In the genomic region with DNA sequence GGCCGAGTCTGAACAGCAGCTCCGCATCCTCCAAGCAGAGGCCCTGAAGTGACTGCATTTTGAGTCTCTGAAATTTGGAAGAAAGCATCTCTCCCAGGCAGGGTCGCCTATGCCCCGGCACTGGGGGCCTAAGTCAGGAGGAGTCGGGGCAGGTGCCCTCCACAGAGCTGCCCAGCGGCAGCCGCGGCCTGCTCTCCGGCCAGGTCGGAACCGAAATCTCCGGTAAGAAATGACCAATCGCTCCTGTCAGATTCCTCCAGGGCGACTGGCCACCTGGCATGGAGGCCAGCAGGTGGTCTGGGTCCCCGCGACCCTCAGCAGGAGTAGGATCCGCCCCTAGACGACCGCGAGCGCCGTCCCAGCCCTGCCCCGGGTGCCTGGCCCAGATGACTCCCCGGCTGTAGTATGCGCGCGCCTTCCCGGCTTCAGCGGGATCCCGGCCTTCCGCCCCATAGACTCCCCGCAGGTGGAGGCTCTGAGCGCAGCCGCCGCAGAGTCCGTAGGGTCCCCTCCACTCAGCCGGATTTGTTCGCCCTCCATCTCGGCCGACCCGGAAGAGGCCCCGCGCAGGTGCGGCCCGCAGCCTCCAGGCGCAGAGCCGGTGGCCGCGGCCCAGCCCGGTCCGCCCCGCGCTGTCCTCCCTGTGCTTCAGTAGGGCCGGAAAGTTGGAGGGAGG, we compare ENCODE assay signal across 26 cellular contexts. TPM values are rescaled to one million over a fixed set of nuclear protein-coding genes. Genes with fewer than 3 reads are reported as not detected.
DNase-seq lines count a peak whose midpoint lies in the region; ATAC-seq, FAIRE-seq and TF ChIP-seq lines count a peak whose summit lies in the region.
"Had no signal": no experiment of that assay in that cellular context is flagged by ENCODE, and none has a peak within 500 bp of the region (broad histone marks: within the 10 kb centered on the region; RNA-seq: fewer than 3 reads in every experiment).

No MANE protein-coding gene starts in this region.

- intact Hi-C loops in posterior vena cava (cut with DNase I) = no loop called here

- peaks cover 88 to 98% (median 95%) of the 10 kb centered on the region in 4 experiments for H3K27me3 ChIP-seq in H1 (replicated peaks in 1 of 4; ENCODE audit: control insufficient read depth in 3 of 4, extremely low read depth in 1 of 4, insufficient read depth in 3 of 4, low read length in 3 of 4)

- H2AK5ac ChIP-seq in H1 (ENCODE audit: low read depth, low read length) = no peak overlapping the region

- no peak overlapping the region for H2BK15ac ChIP-seq in H1 (ENCODE audit: low read length)

- peak overlapping the region in 1 of 4 experiments; percentile 11; a peak in 1 of 8 replicates for H3K4me3 ChIP-seq in H1 (ENCODE audit: extremely low read depth in 1 of 4, insufficient read depth in 2 of 4, low read depth in 3 of 4, low read length in 4 of 4)
- H3K4me3 ChIP-seq: hepatocyte had no signal

- no peak for TF ChIP-seq POLR2A in GM12892 (IDR thresholded peaks at IDR 0.05; ENCODE audit: low read depth, low read length)
- TF ChIP-seq POLR2A in H1 (IDR thresholded peaks at IDR 0.05; ENCODE audit: control extremely low read depth in 1 of 2, low read depth in 2 of 2, low read length in 2 of 2) = no peak
- no peak for TF ChIP-seq POLR2A in erythroblast (IDR thresholded peaks at IDR 0.05; ENCODE audit: low read length)

- FAIRE-seq in GM12892 (lab: Jason Lieb, UNC) (no peak), H1 (lab: Jason Lieb, UNC) (no peak)
- FAIRE-seq: endometrium had no signal

- H3K79me2 ChIP-seq in H1 (ENCODE audit: control insufficient read depth in 1 of 2, insufficient read depth in 2 of 2, low read length in 2 of 2) = no peaks in the 10 kb centered on the region
- H3K79me2 ChIP-seq: hepatocyte had no signal

- no peaks in the 10 kb centered on the region; a peak in 1 of 4 replicates for H3K9me3 ChIP-seq in H1 (ENCODE audit: insufficient read depth in 2 of 2, low read depth in 1 of 2, low read length in 1 of 2)
- H3K9me3 ChIP-seq: Peyer's patch, upper lobe of left lung had no signal

- no peak overlapping the region for H2BK5ac ChIP-seq in H1 (ENCODE audit: low read depth, low read length)

- POLR2A ChIA-PET in H1 (lab: Charles Lee; ENCODE audit: partially characterized antibody) = interaction anchor here (0.6 kb wide), 1 partner anchor 108 kb away, joined by 3 read pairs; no protein-coding TSS in a partner anchor

- H3K36me3 ChIP-seq in H1 (ENCODE audit: control insufficient read depth in 2 of 4, insufficient read depth in 4 of 4, low read length in 3 of 4) = peaks cover 0 to 31% (median 0%) of the 10 kb centered on the region in 4 experiments; a peak in 1 of 8 replicates
- H3K36me3 ChIP-seq: Peyer's patch, upper lobe of left lung had no signal

- peak overlapping the region in 1 of 2 experiments; percentile 7; a peak in 3 of 4 replicates for H3K4me2 ChIP-seq in H1 (ENCODE audit: insufficient read depth in 1 of 2, low read depth in 2 of 2, low read length in 2 of 2)
- H3K4me2 ChIP-seq: hepatocyte had no signal

- H3K27me3 Mint-ChIP-seq in activated T-cell treated with anti-CD3 and anti-CD28 coated beads, Interleukin-2, amount 50 U/mL, for 24 hours = peaks cover 68% of the 10 kb centered on the region
- peaks cover 46% of the 10 kb centered on the region for H3K27me3 Mint-ChIP-seq in activated T-cell treated with anti-CD3 and anti-CD28 coated beads, Interleukin-2, amount 50 U/mL, for 72 hours (ENCODE audit: low read depth)

- no peak for ATAC-seq in activated T-cell treated with anti-CD3 and anti-CD28 coated beads, Interleukin-2, amount 50 U/mL, for 72 hours (replicated peaks in 1 of 2)

- H3K23ac ChIP-seq in H1 (ENCODE audit: insufficient read length) = no peak overlapping the region

- no peak for DNase-seq in activated T-cell treated with anti-CD3 and anti-CD28 coated beads, Interleukin-2, amount 50 U/mL, for 24 hours
- DNase-seq in activated T-cell treated with anti-CD3 and anti-CD28 coated beads, Interleukin-2, amount 50 U/mL, for 72 hours = no peak
- DNase-seq in GM12892 (ENCODE audit: insufficient read length) = peak; percentile 29
- no peak for DNase-seq in H1 (ENCODE audit: low read depth in 1 of 2, low spot score in 2 of 2)
- peak; percentile 71 for DNase-seq in posterior vena cava (ENCODE audit: low spot score)
- DNase-seq in cerebellum (ENCODE audit: low spot score) = no peak
- DNase-seq in erythroblast (lab: John Stamatoyannopoulos, UW) = no peak
- DNase-seq in HT-29 (ENCODE audit: low spot score) = no peak
- DNase-seq: activated CD4-positive, alpha-beta memory T cell treated with anti-CD3 and anti-CD28 coated beads, Interleukin-2, amount 10 ng/mL, durations not matched to agents 7 days and 5 days; activated effector memory CD4-positive, alpha-beta T cell treated with Interleukin-2 at 50 U/mL for 16 hours; DMS79 treated with DMSO at 0.1 percent for 48 hours; HCEC 1CT; midbrain; NCI-H1930; NCI-H345; stimulated activated naive CD4-positive, alpha-beta T cell treated with Interleukin-2 at 50 U/mL for 16 hours had no signal

- peaks cover 0 to 30% (median 7%) of the 10 kb centered on the region in 4 experiments; a peak in 5 of 7 replicates for H3K4me1 ChIP-seq in H1 (replicated peaks in 1 of 4; ENCODE audit: control insufficient read depth in 3 of 4, insufficient read depth in 4 of 4, low read length in 3 of 4)

- peaks cover 12% of the 10 kb centered on the region for H3K4me1 Mint-ChIP-seq in activated T-cell treated with anti-CD3 and anti-CD28 coated beads, Interleukin-2, amount 50 U/mL, for 24 hours (ENCODE audit: low read depth)
- H3K4me1 Mint-ChIP-seq in activated T-cell treated with anti-CD3 and anti-CD28 coated beads, Interleukin-2, amount 50 U/mL, for 72 hours (ENCODE audit: low read depth) = peaks cover 8% of the 10 kb centered on the region
- H3K4me1 Mint-ChIP-seq: neural crest cell had no signal

- no peak overlapping the region for H2AFZ ChIP-seq in H1 (ENCODE audit: low read length)
- H2AFZ ChIP-seq: hepatocyte had no signal

- H3K14ac ChIP-seq in H1 (ENCODE audit: insufficient read length) = no peak overlapping the region

- no peak for TF ChIP-seq RAD21 in H1 (IDR thresholded peaks at IDR 0.05 in 1 of 2, conservative IDR thresholded peaks at IDR 0.05 in 1 of 2; ENCODE audit: low read depth in 2 of 2, low read length in 2 of 2)

- H3K4me3 Mint-ChIP-seq in activated T-cell treated with anti-CD3 and anti-CD28 coated beads, Interleukin-2, amount 50 U/mL, for 24 hours = no peak overlapping the region
- H3K4me3 Mint-ChIP-seq in activated T-cell treated with anti-CD3 and anti-CD28 coated beads, Interleukin-2, amount 50 U/mL, for 72 hours = no peak overlapping the region
- H3K4me3 Mint-ChIP-seq: IgD-negative memory B cell, neural crest cell had no signal

- H2BK120ac ChIP-seq in H1 (replicated peaks; ENCODE audit: low read depth, low read length) = no peak overlapping the region

- no peak overlapping the region for H4K5ac ChIP-seq in H1 (ENCODE audit: insufficient read length, low read depth, low read length)

- no peak overlapping the region for H3K18ac ChIP-seq in H1 (ENCODE audit: extremely low read depth, low read length)

- 41% methylated on average over 32 of the region's 54 CpGs; no CpG with 5 or more reads in 1 of the 2 experiments for WGBS in H1 (ENCODE audit: extremely low coverage in 1 of 2, insufficient coverage in 1 of 2, insufficient read length in 1 of 2, insufficient replicate concordance in 2 of 2, low coverage in 1 of 2, low lambda C conversion rate in 2 of 2, missing lambda C conversion rate in 1 of 2), 2 experiments

- H3K9ac ChIP-seq in H1 (replicated peaks in 1 of 4; ENCODE audit: extremely low read depth in 1 of 4, low read depth in 3 of 4, low read length in 3 of 4) = no peak overlapping the region

- TF ChIP-seq CTCF in H1 (IDR thresholded peaks at IDR 0.05; ENCODE audit: control extremely low read depth in 1 of 3, insufficient read depth in 1 of 3, low read depth in 1 of 3, low read length in 3 of 3) = no peak

- no peak overlapping the region for H4K8ac ChIP-seq in H1 (ENCODE audit: extremely low read depth, insufficient read depth, low read length)

- H3K79me1 ChIP-seq in H1 (ENCODE audit: low read depth, low read length) = no peaks in the 10 kb centered on the region

- H3K56ac ChIP-seq in H1 (replicated peaks; ENCODE audit: insufficient read length, low read depth, low read length) = no peak overlapping the region

- no peak overlapping the region for H3K4ac ChIP-seq in H1 (replicated peaks; ENCODE audit: insufficient read length, low read depth, low read length)

- H3K23me2 ChIP-seq in H1 (ENCODE audit: low read depth, low read length) = peaks cover 2% of the 10 kb centered on the region; the same call in 1 of the 2 replicates

- H3K9me3 Mint-ChIP-seq in activated T-cell treated with anti-CD3 and anti-CD28 coated beads, Interleukin-2, amount 50 U/mL, for 24 hours = no peaks in the 10 kb centered on the region
- H3K9me3 Mint-ChIP-seq in activated T-cell treated with anti-CD3 and anti-CD28 coated beads, Interleukin-2, amount 50 U/mL, for 72 hours = no peaks in the 10 kb centered on the region
- H3K9me3 Mint-ChIP-seq: activated CD4-positive, alpha-beta memory T cell treated with anti-CD3 and anti-CD28 coated beads, Interleukin-2, amount 10 ng/mL, durations not matched to agents 7 days and 5 days; IgD-negative memory B cell had no signal

- no peak for TF ChIP-seq EP300 in H1 (IDR thresholded peaks at IDR 0.05; ENCODE audit: borderline replicate concordance in 1 of 2, low read depth in 2 of 2, low read length in 2 of 2)

- H3K27ac Mint-ChIP-seq in activated T-cell treated with anti-CD3 and anti-CD28 coated beads, Interleukin-2, amount 50 U/mL, for 24 hours = peak overlapping the region; percentile 68
- no peak overlapping the region for H3K27ac Mint-ChIP-seq in activated T-cell treated with anti-CD3 and anti-CD28 coated beads, Interleukin-2, amount 50 U/mL, for 72 hours
- H3K27ac Mint-ChIP-seq: CD8-positive, alpha-beta memory T cell; IgD-negative memory B cell had no signal

- H3K27ac ChIP-seq in H1 (ENCODE audit: low read depth, low read length) = no peak overlapping the region
- H3K27ac ChIP-seq: hepatocyte, Peyer's patch, upper lobe of left lung had no signal

- H2BK20ac ChIP-seq in H1 (ENCODE audit: low read length) = no peak overlapping the region

- no peaks in the 10 kb centered on the region for H3K36me3 Mint-ChIP-seq in activated T-cell treated with anti-CD3 and anti-CD28 coated beads, Interleukin-2, amount 50 U/mL, for 24 hours (ENCODE audit: low read depth)
- no peaks in the 10 kb centered on the region for H3K36me3 Mint-ChIP-seq in activated T-cell treated with anti-CD3 and anti-CD28 coated beads, Interleukin-2, amount 50 U/mL, for 72 hours (ENCODE audit: insufficient read depth in 2 of 2)
- H3K36me3 Mint-ChIP-seq: IgD-negative memory B cell had no signal

- H2BK12ac ChIP-seq in H1 (ENCODE audit: low read depth, low read length) = no peak overlapping the region

- CTCF ChIA-PET in H1 (lab: Charles Lee; ENCODE audit: partially characterized antibody) = no interaction called here

- H4K91ac ChIP-seq in H1 (replicated peaks; ENCODE audit: insufficient read length, low read length) = no peak overlapping the region

- peaks cover 7 to 21% of the 10 kb centered on the region in 2 experiments for H4K20me1 ChIP-seq in H1 (replicated peaks in 1 of 2; ENCODE audit: control insufficient read depth in 1 of 2, insufficient read depth in 2 of 2, low read length in 2 of 2)

RNA-seq across cellular contexts. Expression of a gene that starts 1.5 kb away (rescaled TPM):
- total RNA-seq in activated T-cell treated with anti-CD3 and anti-CD28 coated beads, Interleukin-2, amount 50 U/mL, for 72 hours = not detected
- polyA plus RNA-seq in GM12892 (2012; ENCODE audit: missing spikeins) = not detected
- not detected in 2 replicates for total RNA-seq in H1 (2021; fragmentation: NEBNext Ultra II Directional; extraction: Animal tissue kit (Norgen Biotek cat#: 25700))
- polyA plus RNA-seq in H1 (2011; rRNA removed) = not detected in 2 replicates
- not detected for polyA plus RNA-seq in H1 (2011; cell fraction: cytosol; rRNA removed)
- not detected for polyA plus RNA-seq in H1 (2011; cell fraction: nucleus; rRNA removed)
- not detected in 4 replicates for polyA plus RNA-seq in H1 (2012, experiment 1 of 2)
- not detected for polyA plus RNA-seq in H1 (2012, experiment 2 of 2)
- polyA plus RNA-seq in H1 (2013, experiment 1 of 2) = not detected
- not detected for polyA plus RNA-seq in H1 (2013, experiment 2 of 2)
- not detected in 2 replicates for polyA minus RNA-seq in H1 (2011; rRNA and poly(A)+ RNA removed)
- not detected for polyA minus RNA-seq in H1 (2011; cell fraction: cytosol; rRNA and poly(A)+ RNA removed)
- not detected for polyA minus RNA-seq in H1 (2011; cell fraction: nucleus; rRNA and poly(A)+ RNA removed)
- total RNA-seq in posterior vena cava (not detected), cerebellum (not detected)
- not detected in 2 replicates for total RNA-seq in HT-29 (2014; rRNA removed; shearing (Covaris generic))
- total RNA-seq: activated CD4-positive, alpha-beta memory T cell treated with anti-CD3 and anti-CD28 coated beads, Interleukin-2, amount 10 ng/mL, durations not matched to agents 7 days and 5 days; aorta; CD8-positive, alpha-beta memory T cell; fibroblast of villous mesenchyme; hepatocyte; neural crest cell; Peyer's patch; upper lobe of left lung had no signal
- polyA plus RNA-seq: AG04450; aorta; CD8-positive, alpha-beta memory T cell; hepatocyte; IgD-negative memory B cell had no signal

RNA-seq across cellular contexts. Expression of a gene that starts 57.7 kb away (rescaled TPM):
- total RNA-seq in activated T-cell treated with anti-CD3 and anti-CD28 coated beads, Interleukin-2, amount 50 U/mL, for 72 hours = 10 to 100 TPM; 23.0 to 25.8 TPM
- polyA plus RNA-seq in GM12892 (2012; ENCODE audit: missing spikeins) = 12.7 TPM
- 19.0 and 19.4 TPM in 2 replicates for total RNA-seq in H1 (2021; fragmentation: NEBNext Ultra II Directional; extraction: Animal tissue kit (Norgen Biotek cat#: 25700))
- polyA plus RNA-seq in H1 (2011; rRNA removed) = 14.5 and 21.1 TPM in 2 replicates
- 14.8 TPM for polyA plus RNA-seq in H1 (2011; cell fraction: cytosol; rRNA removed)
- 106 TPM for polyA plus RNA-seq in H1 (2011; cell fraction: nucleus; rRNA removed)
- polyA plus RNA-seq in H1 (2012, experiment 1 of 2) = 17.0 to 21.8 TPM (median 19.1 TPM) in 4 replicates
- polyA plus RNA-seq in H1 (2012, experiment 2 of 2) = 2.3 TPM
- 9.4 TPM for polyA plus RNA-seq in H1 (2013, experiment 1 of 2)
- 8.0 TPM for polyA plus RNA-seq in H1 (2013, experiment 2 of 2)
- 7.8 and 8.3 TPM in 2 replicates for polyA minus RNA-seq in H1 (2011; rRNA and poly(A)+ RNA removed)
- polyA minus RNA-seq in H1 (2011; cell fraction: cytosol; rRNA and poly(A)+ RNA removed) = 13.4 TPM
- 25.9 TPM for polyA minus RNA-seq in H1 (2011; cell fraction: nucleus; rRNA and poly(A)+ RNA removed)
- 10 to 100 TPM; 14.3 to 14.7 TPM for total RNA-seq in posterior vena cava
- 14.8 TPM for total RNA-seq in cerebellum
- 17.9 and 21.7 TPM in 2 replicates for total RNA-seq in HT-29 (2014; rRNA removed; shearing (Covaris generic))

Comparison
In these comparisons a context has a peak if more than half of its experiments do, and no peak if none do; other contexts are left out.
1. DNase-seq: peak in GM12892 (single experiment) and posterior vena cava (single experiment); none in activated T-cell treated with anti-CD3 and anti-CD28 coated beads, Interleukin-2, amount 50 U/mL, for 24 hours (single experiment), activated T-cell treated with anti-CD3 and anti-CD28 coated beads, Interleukin-2, amount 50 U/mL, for 72 hours (0 of 2), H1 (0 of 2), cerebellum (single experiment), erythroblast (0 of 2) and HT-29 (single experiment).